Comparison of ENCODE assay signal across 21 cellular contexts in genomic region chr16:2843526-2843925, GRCh38. TPM values are rescaled to one million over a fixed set of nuclear protein-coding genes. Genes with fewer than 3 reads are reported as not detected.
A peak's percentile ranks its signal among the peaks of the same experiment; 100 is the strongest.
DNase-seq lines count a peak whose midpoint lies in the region; ATAC-seq and TF ChIP-seq lines count a peak whose summit lies in the region.
"Had no signal": no experiment of that assay in that cellular context is flagged by ENCODE, and none has a peak within 500 bp of the region (broad histone marks: within the 10 kb centered on the region; RNA-seq: fewer than 3 reads in every experiment).

No MANE protein-coding gene starts in this region.

- POLR2A ChIA-PET in Panc1 (lab: Charles Lee) = no interaction called here
- POLR2A ChIA-PET in naive thymus-derived CD8-positive, alpha-beta T cell (lab: Charles Lee) = interaction anchor here (1.0 kb wide), 1 partner anchor 39 kb away, joined by 3 read pairs; the partner anchor contains the start of gene FLYWCH2

- intact Hi-C loops in Panc1 (cut with micrococcal nuclease; ENCODE audit: unreplicated experiment) = no loop called here
- intact Hi-C loops in testis (cut with DNase I; ENCODE audit: low total_unique reads) = no loop called here

- in situ Hi-C loops in Panc1 (cut with HindIII; ENCODE audit: low pct_unique_long_range_greater_than_20kb, low sequenced_read_pairs) = no loop called here
- in situ Hi-C loops in KBM-7 (cut with MboI; ENCODE audit: low pct_unique_long_range_greater_than_20kb, low sequenced_read_pairs) = no loop called here

- H3K27ac Mint-ChIP-seq in activated CD8-positive, alpha-beta memory T cell treated with anti-CD3 and anti-CD28 coated beads, Interleukin-2, amount 10 ng/mL, durations not matched to agents 7 days and 5 days = peak overlapping the region; percentile 55
- peak overlapping the region in 2 of 3 donors; percentile 85 to 87 for H3K27ac Mint-ChIP-seq in CD4-positive, CD25-positive, alpha-beta regulatory T cell
- peak overlapping the region in 8 of 10 donors; percentile 11 to 90 (median 79) for H3K27ac Mint-ChIP-seq in naive thymus-derived CD8-positive, alpha-beta T cell

- H3K4me3 ChIP-seq in CD4-positive, CD25-positive, alpha-beta regulatory T cell (ENCODE audit: low read depth, low read length) = no peak overlapping the region
- no peak overlapping the region for H3K4me3 ChIP-seq in Panc1 (ENCODE audit: low read depth in 2 of 2, low read length in 2 of 2)
- H3K4me3 ChIP-seq in testis = no peak overlapping the region
- H3K4me3 ChIP-seq: Peyer's patch had no signal

- CTCF ChIA-PET in activated CD8-positive, alpha-beta memory T cell treated with anti-CD3 and anti-CD28 coated beads, Interleukin-2, amount 10 ng/mL, durations not matched to agents 7 days and 5 days (lab: Charles Lee) = interaction anchor here (2.1 to 4.0 kb wide), 3 partner anchors 10 to 31 kb away, joined by 5 to 36 read pairs (median 20); no protein-coding TSS in a partner anchor
- CTCF ChIA-PET in Panc1 (lab: Charles Lee) = interaction anchor here (1.4 kb wide), 1 partner anchor 13 kb away, joined by 4 read pairs; no protein-coding TSS in a partner anchor

- no peak overlapping the region for H3K27ac ChIP-seq in CD4-positive, CD25-positive, alpha-beta regulatory T cell (ENCODE audit: insufficient read depth, low read length, poor library complexity, severe bottlenecking)
- H3K27ac ChIP-seq in Panc1 (ENCODE audit: low read length) (peak overlapping the region; percentile 83), testis (no peak overlapping the region)

- no peak overlapping the region for H3K4me3 Mint-ChIP-seq in activated CD8-positive, alpha-beta memory T cell treated with anti-CD3 and anti-CD28 coated beads, Interleukin-2, amount 10 ng/mL, durations not matched to agents 7 days and 5 days
- no peak overlapping the region for H3K4me3 Mint-ChIP-seq in CD4-positive, CD25-positive, alpha-beta regulatory T cell
- no peak overlapping the region for H3K4me3 Mint-ChIP-seq in naive thymus-derived CD8-positive, alpha-beta T cell

- no peaks in the 10 kb centered on the region for H3K9me3 ChIP-seq in CD4-positive, CD25-positive, alpha-beta regulatory T cell (ENCODE audit: control insufficient read depth in 2 of 2, low read length in 2 of 2)
- no peaks in the 10 kb centered on the region for H3K9me3 ChIP-seq in Panc1 (ENCODE audit: control insufficient read depth, insufficient read depth, low read depth, low read length)
- no peaks in the 10 kb centered on the region for H3K9me3 ChIP-seq in testis
- H3K9me3 ChIP-seq: Caco-2, Peyer's patch had no signal

- H3K36me3 ChIP-seq in CD4-positive, CD25-positive, alpha-beta regulatory T cell (ENCODE audit: control insufficient read depth, insufficient read depth, low read length) = no peaks in the 10 kb centered on the region
- no peaks in the 10 kb centered on the region for H3K36me3 ChIP-seq in Panc1 (ENCODE audit: control insufficient read depth, insufficient read depth, low read length)
- H3K36me3 ChIP-seq in testis (ENCODE audit: low read depth, missing control alignments) = no peaks in the 10 kb centered on the region
- H3K36me3 ChIP-seq: Peyer's patch had no signal

- no peak for TF ChIP-seq CTCF in Panc1 (IDR thresholded peaks at IDR 0.05)
- TF ChIP-seq CTCF in testis (IDR thresholded peaks at IDR 0.05) = no peak

- WGBS in testis, 2 donors = 67 to 68% methylated on average over 8 of the region's 8 CpGs

- BruUV-seq in Panc1 (replicated peaks; lab: Mats Ljungman, UMichigan) = no TSS peak

- ATAC-seq in activated CD8-positive, alpha-beta memory T cell treated with anti-CD3 and anti-CD28 coated beads, Interleukin-2, amount 10 ng/mL, durations not matched to agents 7 days and 5 days = no peak
- no peak for ATAC-seq in CD4-positive, CD25-positive, alpha-beta regulatory T cell (ENCODE audit: low read depth in 2 of 2)
- no peak for ATAC-seq in Panc1
- no peak for ATAC-seq in naive thymus-derived CD8-positive, alpha-beta T cell

- H3K9me3 Mint-ChIP-seq in activated CD8-positive, alpha-beta memory T cell treated with anti-CD3 and anti-CD28 coated beads, Interleukin-2, amount 10 ng/mL, durations not matched to agents 7 days and 5 days (ENCODE audit: low read depth) = no peaks in the 10 kb centered on the region
- no peaks in the 10 kb centered on the region for H3K9me3 Mint-ChIP-seq in CD4-positive, CD25-positive, alpha-beta regulatory T cell
- H3K9me3 Mint-ChIP-seq in naive thymus-derived CD8-positive, alpha-beta T cell = peaks cover 0 to 2% (median 0%) of the 10 kb centered on the region in 9 donors

- H3K27me3 ChIP-seq in CD4-positive, CD25-positive, alpha-beta regulatory T cell (ENCODE audit: control insufficient read depth, insufficient read depth, low read length) = no peaks in the 10 kb centered on the region
- H3K27me3 ChIP-seq in Panc1 (ENCODE audit: control insufficient read depth, insufficient read depth, low read length) = no peaks in the 10 kb centered on the region
- H3K27me3 ChIP-seq in testis = no peaks in the 10 kb centered on the region
- H3K27me3 ChIP-seq: Peyer's patch had no signal

- peaks cover 29% of the 10 kb centered on the region for H3K4me1 ChIP-seq in CD4-positive, CD25-positive, alpha-beta regulatory T cell (ENCODE audit: control insufficient read depth, insufficient read depth, low read length, poor library complexity, severe bottlenecking)
- H3K4me1 ChIP-seq in Panc1 (ENCODE audit: control insufficient read depth, insufficient read depth, low read length) (peaks cover 34% of the 10 kb centered on the region), testis (no peaks in the 10 kb centered on the region)

- peaks cover 2% of the 10 kb centered on the region for H3K36me3 Mint-ChIP-seq in activated CD8-positive, alpha-beta memory T cell treated with anti-CD3 and anti-CD28 coated beads, Interleukin-2, amount 10 ng/mL, durations not matched to agents 7 days and 5 days
- no peaks in the 10 kb centered on the region for H3K36me3 Mint-ChIP-seq in CD4-positive, CD25-positive, alpha-beta regulatory T cell
- H3K36me3 Mint-ChIP-seq in naive thymus-derived CD8-positive, alpha-beta T cell = no peaks in the 10 kb centered on the region

- H3K4me1 Mint-ChIP-seq in activated CD8-positive, alpha-beta memory T cell treated with anti-CD3 and anti-CD28 coated beads, Interleukin-2, amount 10 ng/mL, durations not matched to agents 7 days and 5 days = peaks cover 44% of the 10 kb centered on the region
- peaks cover 0 to 46% (median 8%) of the 10 kb centered on the region in 4 donors for H3K4me1 Mint-ChIP-seq in CD4-positive, CD25-positive, alpha-beta regulatory T cell
- H3K4me1 Mint-ChIP-seq in naive thymus-derived CD8-positive, alpha-beta T cell = peaks cover 7 to 54% (median 49%) of the 10 kb centered on the region in 4 donors

- no peak for TF ChIP-seq POLR2A in testis (IDR thresholded peaks at IDR 0.05)

- no peak for DNase-seq in activated CD8-positive, alpha-beta memory T cell treated with anti-CD3 and anti-CD28 coated beads, Interleukin-2, amount 10 ng/mL, durations not matched to agents 7 days and 5 days
- no peak for DNase-seq in activated CD8-positive, alpha-beta memory T cell treated with anti-CD3 and anti-CD28 coated beads for 24 hours
- no peak for DNase-seq in CD4-positive, CD25-positive, alpha-beta regulatory T cell
- no peak for DNase-seq in Panc1 (ENCODE audit: low read depth, low spot score)
- no peak for DNase-seq in naive thymus-derived CD8-positive, alpha-beta T cell
- no peak for DNase-seq in KBM-7
- no peak for DNase-seq in testis
- no peak for DNase-seq in amniotic stem cell (lab: John Stamatoyannopoulos, UW)
- DNase-seq: C1 segment of cervical spinal cord, Caco-2, DMS153, GDM1, H7, KG1, NCI-H1105 treated with DMSO at 0.1 percent for 48 hours, NCI-H1694 treated with DMSO at 0.1 percent for 48 hours, Right ventricle myocardium superior had no signal

- H3K27me3 Mint-ChIP-seq in activated CD8-positive, alpha-beta memory T cell treated with anti-CD3 and anti-CD28 coated beads, Interleukin-2, amount 10 ng/mL, durations not matched to agents 7 days and 5 days = no peaks in the 10 kb centered on the region
- H3K27me3 Mint-ChIP-seq in CD4-positive, CD25-positive, alpha-beta regulatory T cell = peaks cover 9% of the 10 kb centered on the region
- peaks cover 0 to 1% (median 0%) of the 10 kb centered on the region in 5 donors for H3K27me3 Mint-ChIP-seq in naive thymus-derived CD8-positive, alpha-beta T cell

RNA-seq across cellular contexts. Expression of gene ZG16B, which starts 13.4 kb away (rescaled TPM):
- 1 to 10 TPM; 3.6 to 7.0 TPM for total RNA-seq in activated CD8-positive, alpha-beta memory T cell treated with anti-CD3 and anti-CD28 coated beads, Interleukin-2, amount 10 ng/mL, durations not matched to agents 7 days and 5 days
- total RNA-seq in CD4-positive, CD25-positive, alpha-beta regulatory T cell = not detected
- 1 to 10 TPM in 2 of 4 donors, under 1 TPM in 2; 0.60 to 2.4 (median 1.4) TPM for polyA plus RNA-seq in CD4-positive, CD25-positive, alpha-beta regulatory T cell
- total RNA-seq in Panc1 (2021; ENCODE audit: unreplicated experiment) = 9.1 TPM
- polyA plus RNA-seq in Panc1 (2012; ENCODE audit: insufficient read length) = 8.3 TPM
- not detected for total RNA-seq in naive thymus-derived CD8-positive, alpha-beta T cell
- not detected for polyA plus RNA-seq in naive thymus-derived CD8-positive, alpha-beta T cell
- 1 to 10 TPM; 1.7 to 3.5 TPM for total RNA-seq in testis
- polyA plus RNA-seq in testis (ENCODE audit: insufficient read depth, low read depth, low replicate concordance) = 1.8 TPM
- total RNA-seq: A673, H7, Right ventricle myocardium superior had no signal

RNA-seq across cellular contexts. Expression of gene PRSS22, which starts 14.4 kb away (rescaled TPM):
- not detected for total RNA-seq in activated CD8-positive, alpha-beta memory T cell treated with anti-CD3 and anti-CD28 coated beads, Interleukin-2, amount 10 ng/mL, durations not matched to agents 7 days and 5 days
- total RNA-seq in CD4-positive, CD25-positive, alpha-beta regulatory T cell = not detected
- polyA plus RNA-seq in CD4-positive, CD25-positive, alpha-beta regulatory T cell = not detected
- 23.9 TPM for total RNA-seq in Panc1 (2021; ENCODE audit: unreplicated experiment)
- polyA plus RNA-seq in Panc1 (2012; ENCODE audit: insufficient read length) = 37.3 TPM
- total RNA-seq in naive thymus-derived CD8-positive, alpha-beta T cell = not detected
- polyA plus RNA-seq in naive thymus-derived CD8-positive, alpha-beta T cell = not detected
- not detected for total RNA-seq in testis
- polyA plus RNA-seq in testis (ENCODE audit: insufficient read depth, low read depth, low replicate concordance) = 0.38 TPM
- total RNA-seq: A673, NCI-H460, Right ventricle myocardium superior had no signal

RNA-seq across cellular contexts. Expression of gene PRSS21, which starts 26.5 kb away (rescaled TPM):
- total RNA-seq in activated CD8-positive, alpha-beta memory T cell treated with anti-CD3 and anti-CD28 coated beads, Interleukin-2, amount 10 ng/mL, durations not matched to agents 7 days and 5 days = 10 to 100 TPM in 1 of 2 experiments, 1 to 10 TPM in 1; 6.0 to 10.3 TPM
- total RNA-seq in CD4-positive, CD25-positive, alpha-beta regulatory T cell = not detected
- 1 to 10 TPM in 3 of 4 donors, under 1 TPM in 1; 0.43 to 8.4 (median 4.1) TPM for polyA plus RNA-seq in CD4-positive, CD25-positive, alpha-beta regulatory T cell
- total RNA-seq in Panc1 (2021; ENCODE audit: unreplicated experiment) (not detected), testis (100 to 1,000 TPM in 1 of 2 donors, 10 to 100 TPM in 1; 62.5 to 130 TPM)
- polyA plus RNA-seq in Panc1 (2012; ENCODE audit: insufficient read length) = not detected
- total RNA-seq in naive thymus-derived CD8-positive, alpha-beta T cell = 1 to 10 TPM; 2.0 to 2.9 TPM
- polyA plus RNA-seq in naive thymus-derived CD8-positive, alpha-beta T cell = 10 to 100 TPM in 1 of 3 donors, 1 to 10 TPM in 2; 1.5 to 14.7 (median 3.2) TPM
- polyA plus RNA-seq in testis (ENCODE audit: insufficient read depth, low read depth, low replicate concordance) = 153 TPM
- total RNA-seq: A673, Caco-2, Daoy, NCI-H460, Right ventricle myocardium superior had no signal

RNA-seq across cellular contexts. Expression of gene FLYWCH2, which starts 39.5 kb away (rescaled TPM):
- total RNA-seq in activated CD8-positive, alpha-beta memory T cell treated with anti-CD3 and anti-CD28 coated beads, Interleukin-2, amount 10 ng/mL, durations not matched to agents 7 days and 5 days = 10 to 100 TPM; 19.6 to 19.7 TPM
- total RNA-seq in CD4-positive, CD25-positive, alpha-beta regulatory T cell = 12.8 TPM
- polyA plus RNA-seq in CD4-positive, CD25-positive, alpha-beta regulatory T cell = 10 to 100 TPM; 14.8 to 27.1 (median 18.3) TPM
- 77.3 TPM for total RNA-seq in Panc1 (2021; ENCODE audit: unreplicated experiment)
- polyA plus RNA-seq in Panc1 (2012; ENCODE audit: insufficient read length) = 161 TPM
- total RNA-seq in naive thymus-derived CD8-positive, alpha-beta T cell = 10 to 100 TPM; 22.2 to 26.0 TPM
- 10 to 100 TPM; 18.0 to 28.8 (median 26.5) TPM for polyA plus RNA-seq in naive thymus-derived CD8-positive, alpha-beta T cell
- total RNA-seq in testis = 10 to 100 TPM; 96.1 to 96.5 TPM
- polyA plus RNA-seq in testis (ENCODE audit: insufficient read depth, low read depth, low replicate concordance) = 42.3 TPM

RNA-seq across cellular contexts. Expression of gene PRSS41, which starts 45.3 kb away (rescaled TPM):
- total RNA-seq in activated CD8-positive, alpha-beta memory T cell treated with anti-CD3 and anti-CD28 coated beads, Interleukin-2, amount 10 ng/mL, durations not matched to agents 7 days and 5 days = not detected
- total RNA-seq in CD4-positive, CD25-positive, alpha-beta regulatory T cell = not detected
- polyA plus RNA-seq in CD4-positive, CD25-positive, alpha-beta regulatory T cell = not detected
- total RNA-seq in Panc1 (2021; ENCODE audit: unreplicated experiment) (not detected), testis (1 to 10 TPM in 1 of 2 donors, under 1 TPM in 1; 0.43 to 2.1 TPM)
- polyA plus RNA-seq in Panc1 (2012; ENCODE audit: insufficient read length) = not detected
- not detected for total RNA-seq in naive thymus-derived CD8-positive, alpha-beta T cell
- polyA plus RNA-seq in naive thymus-derived CD8-positive, alpha-beta T cell = not detected
- 0.88 TPM for polyA plus RNA-seq in testis (ENCODE audit: insufficient read depth, low read depth, low replicate concordance)
- total RNA-seq: A673, Caco-2, Daoy, H7, NCI-H460, Peyer's patch, Right ventricle myocardium superior had no signal

Comparison
In these comparisons a context has a peak if more than half of its experiments do, and no peak if none do; other contexts are left out.
1. RNA of gene PRSS22, which starts 14.4 kb away (total RNA-seq): 23.9 TPM in Panc1 (single experiment); not detected in CD4-positive, CD25-positive, alpha-beta regulatory T cell (single experiment), not detected in testis, not detected in activated CD8-positive, alpha-beta memory T cell treated with anti-CD3 and anti-CD28 coated beads, Interleukin-2, amount 10 ng/mL, durations not matched to agents 7 days and 5 days and not detected in naive thymus-derived CD8-positive, alpha-beta T cell; every median in the first group is over 10 times any median in the second.
2. RNA of gene PRSS21, which starts 26.5 kb away (total RNA-seq): 62.5 to 130 TPM in testis; 6.0 to 10.3 TPM in activated CD8-positive, alpha-beta memory T cell treated with anti-CD3 and anti-CD28 coated beads, Interleukin-2, amount 10 ng/mL, durations not matched to agents 7 days and 5 days, 2.0 to 2.9 TPM in naive thymus-derived CD8-positive, alpha-beta T cell, not detected in Panc1 (single experiment) and not detected in CD4-positive, CD25-positive, alpha-beta regulatory T cell (single experiment); every median in the first group is over 4 times any median in the second.
3. Peak in every context shown above with its lines, with median percentiles within 50 percentile points of each other: H3K27ac Mint-ChIP-seq.